In the genomic region with DNA sequence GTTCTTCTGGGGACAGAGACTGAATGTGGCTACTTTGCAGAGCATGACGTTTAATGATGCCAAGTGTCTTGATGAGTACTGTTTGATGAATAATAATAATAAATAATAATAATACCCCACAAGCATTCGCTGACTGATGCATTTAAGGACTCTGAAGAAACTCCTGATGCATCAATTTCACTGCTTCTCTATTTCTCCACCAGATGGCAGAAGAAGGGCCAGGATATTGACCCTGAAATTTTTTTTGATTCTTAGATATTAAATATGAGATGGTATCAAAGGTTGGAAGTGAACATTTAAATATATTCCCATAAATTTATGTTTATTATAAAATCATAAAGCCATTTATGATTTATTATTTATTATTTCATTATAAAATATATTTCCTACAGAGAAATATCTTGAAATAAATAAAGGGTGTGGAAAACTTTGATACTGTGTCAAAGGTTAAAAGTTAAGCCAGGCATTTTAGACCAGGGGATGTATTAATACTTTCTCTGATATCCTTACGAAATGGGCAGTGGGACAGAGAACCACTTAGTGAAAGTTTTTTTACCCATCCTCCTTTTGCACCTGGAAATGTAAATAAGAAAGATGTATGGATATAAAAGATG, we compare ENCODE assay signal across 8 cellular contexts.
DNase-seq lines count a peak whose midpoint lies in the region; ATAC-seq and TF ChIP-seq lines count a peak whose summit lies in the region.

No MANE protein-coding gene starts in this region.

- H3K9me3 ChIP-seq in Karpas-422 (ENCODE audit: low read length): no peaks in the 10 kb centered on the region

- no peak overlapping the region for H2AFZ ChIP-seq in Karpas-422 (ENCODE audit: low read length)

- H3K4me3 ChIP-seq in Karpas-422 (ENCODE audit: low read length): no peak overlapping the region
- no peak overlapping the region for H3K4me3 ChIP-seq in kidney epithelial cell (ENCODE audit: low read depth, low read length)

- no peaks in the 10 kb centered on the region for H3K36me3 ChIP-seq in Karpas-422 (ENCODE audit: insufficient read depth, low read length)
- no peaks in the 10 kb centered on the region for H3K36me3 ChIP-seq in kidney epithelial cell (ENCODE audit: control insufficient read depth, insufficient read depth, low read length)

- H3K4me2 ChIP-seq in Karpas-422 (ENCODE audit: low read depth, low read length, poor library complexity, severe bottlenecking): no peak overlapping the region

- H4K20me1 ChIP-seq in Karpas-422 (ENCODE audit: insufficient read depth, low read depth, low read length): no peaks in the 10 kb centered on the region

- no peaks in the 10 kb centered on the region for H3K9me2 ChIP-seq in Karpas-422 (replicated peaks; ENCODE audit: insufficient read depth, low read length)

- DNase-seq in DMS114 treated with DMSO at 0.1 percent for 48 hours (lab: John Stamatoyannopoulos, UW; ENCODE audit: unreplicated experiment) (peak; percentile 9), Karpas-422 (peak; percentile 70), amniotic epithelial cell (ENCODE audit: low read depth) (peak; percentile 23), kidney epithelial cell (ENCODE audit: low read depth) (no peak), HK-2 (ENCODE audit: unreplicated experiment) (no peak)
- DNase-seq in activated naive CD4-positive, alpha-beta T cell treated with anti-CD3 and anti-CD28 coated beads, Interleukin-2, amount 50 U/mL, for 16 hours: no peak

- H3K79me2 ChIP-seq in Karpas-422 (ENCODE audit: low read length): no peaks in the 10 kb centered on the region

- H3K27ac ChIP-seq in Karpas-422 (ENCODE audit: low read length): no peak overlapping the region

- no peaks in the 10 kb centered on the region for H3K4me1 ChIP-seq in Karpas-422 (ENCODE audit: low read length)

- TF ChIP-seq CTCF in kidney epithelial cell (IDR thresholded peaks at IDR 0.05; ENCODE audit: insufficient read depth, low read length, poor library complexity, severe bottlenecking): peak; percentile 64

- no peak overlapping the region for H3K9ac ChIP-seq in Karpas-422 (ENCODE audit: low read length)

- ATAC-seq in HG03342 (IDR thresholded peaks at IDR 0.05; ENCODE audit: unreplicated experiment): no peak
- ATAC-seq in GM18861 (IDR thresholded peaks at IDR 0.05; ENCODE audit: unreplicated experiment): no peak

- H3K27me3 ChIP-seq in Karpas-422 (ENCODE audit: low read length): no peaks in the 10 kb centered on the region
- no peaks in the 10 kb centered on the region for H3K27me3 ChIP-seq in kidney epithelial cell (ENCODE audit: control insufficient read depth, insufficient read depth, low read length)

Comparison
In these comparisons a context has a peak if more than half of its experiments do, and no peak if none do; other contexts are left out.
1. DNase-seq: peak in DMS114 treated with DMSO at 0.1 percent for 48 hours (single experiment), Karpas-422 (single experiment) and amniotic epithelial cell (single experiment); none in kidney epithelial cell (single experiment), activated naive CD4-positive, alpha-beta T cell treated with anti-CD3 and anti-CD28 coated beads, Interleukin-2, amount 50 U/mL, for 16 hours (single experiment) and HK-2 (single experiment).